Comparison of ENCODE assay signal across 1 cellular context in the genomic region with DNA sequence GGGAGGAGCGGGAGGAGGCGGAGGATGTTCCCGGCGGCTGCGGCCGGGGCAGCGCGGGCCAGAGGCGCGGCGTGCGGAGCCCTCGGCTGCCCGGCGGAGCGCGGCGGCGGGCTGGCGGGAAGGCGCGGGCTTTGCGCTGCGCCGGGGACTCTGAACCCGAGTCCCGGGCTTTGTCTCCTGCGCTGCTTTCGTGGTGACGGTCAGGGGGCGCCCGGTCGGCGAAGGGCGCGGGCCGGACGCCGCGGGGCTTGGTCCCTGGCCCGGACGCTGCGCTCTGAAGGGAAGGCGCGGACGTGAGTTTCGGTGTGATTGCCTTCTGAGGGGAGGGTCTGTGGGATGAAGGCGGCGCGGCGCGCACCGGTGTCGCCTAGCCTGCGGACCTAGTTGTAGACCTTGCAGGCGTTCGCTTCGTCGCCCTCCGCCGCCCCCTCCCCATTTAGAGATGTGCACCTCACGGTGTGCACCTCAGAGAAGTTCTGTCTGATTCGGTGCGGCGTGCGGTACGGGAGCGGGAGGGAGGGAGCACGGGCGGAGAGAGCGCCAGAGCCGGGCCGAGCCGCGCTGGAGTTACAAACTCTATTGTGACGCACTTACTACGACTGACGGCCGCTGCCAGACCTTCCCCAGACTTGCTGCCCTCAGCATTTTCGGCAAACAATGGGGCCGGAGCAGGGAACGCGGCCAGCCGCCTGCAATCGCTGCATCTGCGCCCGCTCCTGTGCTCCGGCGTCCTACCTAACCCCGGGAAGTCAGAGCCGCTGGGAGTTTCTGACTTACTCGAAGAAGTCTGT.
TF ChIP-seq lines count a peak whose summit lies in the region.

No MANE protein-coding gene starts in this region.

TF ChIP-seq in HepG2, 621 proteins besides CTCF, POLR2A, EP300 and RAD21 (continued from another document):
- TF ChIP-seq, protein P1, sequence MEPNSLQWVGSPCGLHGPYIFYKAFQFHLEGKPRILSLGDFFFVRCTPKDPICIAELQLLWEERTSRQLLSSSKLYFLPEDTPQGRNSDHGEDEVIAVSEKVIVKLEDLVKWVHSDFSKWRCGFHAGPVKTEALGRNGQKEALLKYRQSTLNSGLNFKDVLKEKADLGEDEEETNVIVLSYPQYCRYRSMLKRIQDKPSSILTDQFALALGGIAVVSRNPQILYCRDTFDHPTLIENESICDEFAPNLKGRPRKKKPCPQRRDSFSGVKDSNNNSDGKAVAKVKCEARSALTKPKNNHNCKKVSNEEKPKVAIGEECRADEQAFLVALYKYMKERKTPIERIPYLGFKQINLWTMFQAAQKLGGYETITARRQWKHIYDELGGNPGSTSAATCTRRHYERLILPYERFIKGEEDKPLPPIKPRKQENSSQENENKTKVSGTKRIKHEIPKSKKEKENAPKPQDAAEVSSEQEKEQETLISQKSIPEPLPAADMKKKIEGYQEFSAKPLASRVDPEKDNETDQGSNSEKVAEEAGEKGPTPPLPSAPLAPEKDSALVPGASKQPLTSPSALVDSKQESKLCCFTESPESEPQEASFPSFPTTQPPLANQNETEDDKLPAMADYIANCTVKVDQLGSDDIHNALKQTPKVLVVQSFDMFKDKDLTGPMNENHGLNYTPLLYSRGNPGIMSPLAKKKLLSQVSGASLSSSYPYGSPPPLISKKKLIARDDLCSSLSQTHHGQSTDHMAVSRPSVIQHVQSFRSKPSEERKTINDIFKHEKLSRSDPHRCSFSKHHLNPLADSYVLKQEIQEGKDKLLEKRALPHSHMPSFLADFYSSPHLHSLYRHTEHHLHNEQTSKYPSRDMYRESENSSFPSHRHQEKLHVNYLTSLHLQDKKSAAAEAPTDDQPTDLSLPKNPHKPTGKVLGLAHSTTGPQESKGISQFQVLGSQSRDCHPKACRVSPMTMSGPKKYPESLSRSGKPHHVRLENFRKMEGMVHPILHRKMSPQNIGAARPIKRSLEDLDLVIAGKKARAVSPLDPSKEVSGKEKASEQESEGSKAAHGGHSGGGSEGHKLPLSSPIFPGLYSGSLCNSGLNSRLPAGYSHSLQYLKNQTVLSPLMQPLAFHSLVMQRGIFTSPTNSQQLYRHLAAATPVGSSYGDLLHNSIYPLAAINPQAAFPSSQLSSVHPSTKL (CRISPR knock-in tag; IDR thresholded peaks at IDR 0.05) = no peak; the same call in 1 of the 2 replicates
- TF ChIP-seq BATF2 (CRISPR knock-in tag; IDR thresholded peaks at IDR 0.05) (peak; percentile 42; the same call in 1 of the 2 replicates), ASH2L (IDR thresholded peaks at IDR 0.05; ENCODE audit: insufficient read length, low read depth, low read length) (peak; percentile 78), ZNF350 (CRISPR knock-in tag; IDR thresholded peaks at IDR 0.05; ENCODE audit: borderline replicate concordance, low read depth) (peak; percentile 38; the same call in 1 of the 2 replicates), IRF2 (CRISPR knock-in tag; IDR thresholded peaks at IDR 0.05) (no peak), FOXA3 (CRISPR knock-in tag; IDR thresholded peaks at IDR 0.05) (no peak), THAP7 (CRISPR knock-in tag; IDR thresholded peaks at IDR 0.05) (peak; percentile 55; the same call in 1 of the 2 replicates), ZSCAN29 (CRISPR knock-in tag; conservative IDR thresholded peaks at IDR 0.05) (0 out of 2 replicates have a peak, but pooled peaks have one; percentile 40), ZNF543 (CRISPR knock-in tag; IDR thresholded peaks at IDR 0.05) (no peak), NR2F1 (CRISPR knock-in tag; IDR thresholded peaks at IDR 0.05) (no peak), SP2 (CRISPR knock-in tag; IDR thresholded peaks at IDR 0.05) (no peak; the same call in 1 of the 2 replicates), ERF (CRISPR knock-in tag; IDR thresholded peaks at IDR 0.05) (0 out of 2 replicates have a peak, but pooled peaks have one; percentile 56), ZNF335 (CRISPR knock-in tag; IDR thresholded peaks at IDR 0.05) (no peak), KDM3A (CRISPR knock-in tag; IDR thresholded peaks at IDR 0.05; ENCODE audit: low read depth) (peak; percentile 72; the same call in 1 of the 2 replicates), SNRNP70 (IDR thresholded peaks at IDR 0.05; ENCODE audit: low read depth, low read length) (no peak), CREB1 (IDR thresholded peaks at IDR 0.05) (peak; percentile 61; the same call in 1 of the 2 replicates), CREB1 (CRISPR knock-in tag; IDR thresholded peaks at IDR 0.05) (no peak), ZNF124 (CRISPR knock-in tag; IDR thresholded peaks at IDR 0.05) (peak; percentile 34; the same call in 1 of the 2 replicates), IRF9 (CRISPR knock-in tag; IDR thresholded peaks at IDR 0.05; ENCODE audit: borderline replicate concordance) (peak; percentile 52; the same call in 1 of the 2 replicates), ZBTB38 (CRISPR knock-in tag; IDR thresholded peaks at IDR 0.05) (peak; percentile 58; the same call in 1 of the 2 replicates), NR2F2 (IDR thresholded peaks at IDR 0.05; ENCODE audit: borderline replicate concordance, low read depth) (no peak), GTF2F1 (IDR thresholded peaks at IDR 0.05; ENCODE audit: low read length) (no peak), ZNF768 (CRISPR knock-in tag; IDR thresholded peaks at IDR 0.05) (peak; percentile 66; the same call in 1 of the 2 replicates)
- TF ChIP-seq, protein P2, sequence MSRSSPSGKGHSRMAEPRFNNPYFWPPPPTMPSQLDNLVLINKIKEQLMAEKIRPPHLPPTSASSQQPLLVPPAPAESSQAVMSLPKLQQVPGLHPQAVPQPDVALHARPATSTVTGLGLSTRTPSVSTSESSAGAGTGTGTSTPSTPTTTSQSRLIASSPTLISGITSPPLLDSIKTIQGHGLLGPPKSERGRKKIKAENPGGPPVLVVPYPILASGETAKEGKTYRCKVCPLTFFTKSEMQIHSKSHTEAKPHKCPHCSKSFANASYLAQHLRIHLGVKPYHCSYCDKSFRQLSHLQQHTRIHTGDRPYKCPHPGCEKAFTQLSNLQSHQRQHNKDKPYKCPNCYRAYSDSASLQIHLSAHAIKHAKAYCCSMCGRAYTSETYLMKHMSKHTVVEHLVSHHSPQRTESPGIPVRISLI (CRISPR knock-in tag; IDR thresholded peaks at IDR 0.05; ENCODE audit: borderline replicate concordance) = no peak
- TF ChIP-seq, protein P3, sequence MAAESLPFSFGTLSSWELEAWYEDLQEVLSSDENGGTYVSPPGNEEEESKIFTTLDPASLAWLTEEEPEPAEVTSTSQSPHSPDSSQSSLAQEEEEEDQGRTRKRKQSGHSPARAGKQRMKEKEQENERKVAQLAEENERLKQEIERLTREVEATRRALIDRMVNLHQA (CRISPR knock-in tag; IDR thresholded peaks at IDR 0.05) = no peak
- TF ChIP-seq, protein P4, sequence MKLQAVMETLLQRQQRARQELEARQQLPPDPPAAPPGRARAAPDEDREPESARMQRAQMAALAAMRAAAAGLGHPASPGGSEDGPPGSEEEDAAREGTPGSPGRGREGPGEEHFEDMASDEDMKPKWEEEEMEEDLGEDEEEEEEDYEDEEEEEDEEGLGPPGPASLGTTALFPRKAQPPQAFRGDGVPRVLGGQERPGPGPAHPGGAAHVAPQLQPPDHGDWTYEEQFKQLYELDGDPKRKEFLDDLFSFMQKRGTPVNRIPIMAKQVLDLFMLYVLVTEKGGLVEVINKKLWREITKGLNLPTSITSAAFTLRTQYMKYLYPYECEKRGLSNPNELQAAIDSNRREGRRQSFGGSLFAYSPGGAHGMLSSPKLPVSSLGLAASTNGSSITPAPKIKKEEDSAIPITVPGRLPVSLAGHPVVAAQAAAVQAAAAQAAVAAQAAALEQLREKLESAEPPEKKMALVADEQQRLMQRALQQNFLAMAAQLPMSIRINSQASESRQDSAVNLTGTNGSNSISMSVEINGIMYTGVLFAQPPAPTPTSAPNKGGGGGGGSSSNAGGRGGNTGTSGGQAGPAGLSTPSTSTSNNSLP (IDR thresholded peaks at IDR 0.05; ENCODE audit: low read depth, low read length) = 0 out of 2 replicates have a peak, but pooled peaks have one; percentile 13
TF ChIP-seq in HepG2: peak in this region for 167.
